Comparison of ENCODE assay signal across 16 cellular contexts in genomic region chr17:858941-859452, GRCh38.
DNase-seq lines count a peak whose midpoint lies in the region; ATAC-seq, FAIRE-seq and TF ChIP-seq lines count a peak whose summit lies in the region.
"Had no signal": no experiment of that assay in that cellular context is flagged by ENCODE, and none has a peak within 500 bp of the region (broad histone marks: within the 10 kb centered on the region; RNA-seq: fewer than 3 reads in every experiment).

No MANE protein-coding gene starts in this region.

- CTCF ChIA-PET in PC-3 (lab: Charles Lee) = no interaction called here

- peaks cover 20% of the 10 kb centered on the region for H3K4me1 ChIP-seq in mesodermal cell (ENCODE audit: control insufficient read depth, insufficient read depth, low read length, poor library complexity, severe bottlenecking)
- peaks cover 0 to 5% (median 0%) of the 10 kb centered on the region in 6 donors for H3K4me1 ChIP-seq in spleen
- H3K4me1 ChIP-seq in PC-3 (ENCODE audit: insufficient read depth, low read length) = no peaks in the 10 kb centered on the region

- H3K4me3 Mint-ChIP-seq in HFFc6 = peak overlapping the region; percentile 69
- H3K4me3 Mint-ChIP-seq: B cell; immature natural killer cell; natural killer cell treated with Interleukin-12 subunit alpha and Interleukin-12 subunit beta and Interleukin-15 and Interleukin-18, amount 100 ng/mL, for 72 hours; T-helper 2 cell treated with Interferon-gamma antibody and Interleukin-4, amounts not matched to agents 5 μg/mL and 100 μg/mL, for 36 hours had no signal

- H3K27ac ChIP-seq in mesodermal cell (ENCODE audit: low read depth, low read length, severe bottlenecking) (peak overlapping the region; percentile 61), spleen (peak overlapping the region in 7 of 8 donors; percentile 41 to 66 (median 60)), PC-3 (ENCODE audit: low read length) (no peak overlapping the region)

- no peaks in the 10 kb centered on the region for H3K9me3 Mint-ChIP-seq in HFFc6
- H3K9me3 Mint-ChIP-seq: immature natural killer cell; natural killer cell treated with Interleukin-12 subunit alpha and Interleukin-12 subunit beta and Interleukin-15 and Interleukin-18, amount 100 ng/mL, for 72 hours; T-helper 2 cell treated with Interferon-gamma antibody and Interleukin-4, amounts not matched to agents 5 μg/mL and 100 μg/mL, for 36 hours had no signal

- no peaks in the 10 kb centered on the region for H4K20me1 ChIP-seq in PC-3 (ENCODE audit: low read length)

- intact Hi-C loops in spleen (cut with DNase I; ENCODE audit: low total_unique reads) = no loop called here
- intact Hi-C loops in PC-3 (cut with micrococcal nuclease) = no loop called here

- H3K4me1 Mint-ChIP-seq in HFFc6 (ENCODE audit: low read depth) = peaks cover 18% of the 10 kb centered on the region
- H3K4me1 Mint-ChIP-seq: B cell, immature natural killer cell had no signal

- TF ChIP-seq CTCF in HFFc6 (IDR thresholded peaks at IDR 0.05) (no peak), spleen (IDR thresholded peaks at IDR 0.05 in 8 of 11, conservative IDR thresholded peaks at IDR 0.05 in 3 of 11) (no peak), PC-3 (conservative IDR thresholded peaks at IDR 0.05; ENCODE audit: low read depth, low read length) (no peak)

- ATAC-seq in PC-3 = no peak
- ATAC-seq: natural killer cell treated with Interleukin-12 subunit alpha and Interleukin-12 subunit beta and Interleukin-15 and Interleukin-18, amount 100 ng/mL, for 72 hours had no signal

- H3F3A ChIP-seq in PC-3 (ENCODE audit: low read length, unreplicated experiment) = no peaks in the 10 kb centered on the region

- no peaks in the 10 kb centered on the region for H3K9me2 ChIP-seq in PC-3 (replicated peaks; ENCODE audit: low read length)

- no peaks in the 10 kb centered on the region for H3K79me2 ChIP-seq in PC-3 (ENCODE audit: low read length)

- H3K36me3 ChIP-seq in mesodermal cell (ENCODE audit: control insufficient read depth, insufficient read depth, low read length) (peaks cover 21% of the 10 kb centered on the region), spleen (no peaks in the 10 kb centered on the region), PC-3 (ENCODE audit: low read depth, low read length) (no peaks in the 10 kb centered on the region)

- no peaks in the 10 kb centered on the region for H3K9me3 ChIP-seq in mesodermal cell (ENCODE audit: control insufficient read depth, low read length)
- no peaks in the 10 kb centered on the region for H3K9me3 ChIP-seq in spleen
- no peaks in the 10 kb centered on the region for H3K9me3 ChIP-seq in PC-3 (ENCODE audit: low read length)

- no TSS peak for BruUV-seq in PC-3 (replicated peaks; lab: Mats Ljungman, UMichigan)

- POLR2A ChIA-PET in PC-3 (lab: Charles Lee; ENCODE audit: unreplicated experiment) = no interaction called here

- peaks cover 0 to 15% (median 0%) of the 10 kb centered on the region in 7 donors for H3K27me3 ChIP-seq in spleen (replicated peaks in 1 of 7)
- no peaks in the 10 kb centered on the region for H3K27me3 ChIP-seq in PC-3 (ENCODE audit: low read length)

- peaks cover 5% of the 10 kb centered on the region for H3K36me3 Mint-ChIP-seq in HFFc6 (ENCODE audit: low read depth)
- H3K36me3 Mint-ChIP-seq: immature natural killer cell; natural killer cell treated with Interleukin-12 subunit alpha and Interleukin-12 subunit beta and Interleukin-15 and Interleukin-18, amount 100 ng/mL, for 72 hours had no signal

- H3K27ac Mint-ChIP-seq in HFFc6 = peak overlapping the region; percentile 89
- H3K27ac Mint-ChIP-seq: B cell; immature natural killer cell; natural killer cell treated with Interleukin-12 subunit alpha and Interleukin-12 subunit beta and Interleukin-15 and Interleukin-18, amount 100 ng/mL, for 72 hours; T-helper 2 cell treated with Interferon-gamma antibody and Interleukin-4, amounts not matched to agents 5 μg/mL and 100 μg/mL, for 36 hours had no signal

- 91 to 95% methylated on average over 9 to 10 of the region's 11 CpGs for WGBS in mesodermal cell (ENCODE audit: insufficient coverage in 2 of 2), 2 experiments
- 70 to 84% (median 73%) methylated on average over 11 of the region's 11 CpGs for WGBS in spleen, 5 donors

- H2AFZ ChIP-seq in PC-3 (ENCODE audit: low read length) = no peak overlapping the region

- TF ChIP-seq POLR2A in spleen (IDR thresholded peaks at IDR 0.05) = no peak

- H3K9ac ChIP-seq in PC-3 (ENCODE audit: low read length) = no peak overlapping the region

- no peak overlapping the region for H3K4me3 ChIP-seq in mesodermal cell (ENCODE audit: extremely low read depth, insufficient read depth, low read length, poor library complexity, severe bottlenecking)
- H3K4me3 ChIP-seq in spleen = no peak overlapping the region
- H3K4me3 ChIP-seq in PC-3 (ENCODE audit: low read length) = no peak overlapping the region

- DNase-seq in HFFc6 (no peak), spleen (no peak), PC-3 (no peak), T-helper 1 cell (no peak), AG08396 (ENCODE audit: low spot score) (no peak)
- no peak for DNase-seq in activated CD4-positive, alpha-beta T cell treated with anti-CD3 and anti-CD28 coated beads for 4 hours
- DNase-seq: activated gamma-delta T cell, DND-41, immature natural killer cell, NCI-H1092 treated with DMSO at 0.1 percent for 48 hours, NCI-H446 had no signal

- FAIRE-seq in endometrium (lab: Jason Lieb, UNC) = peak; percentile 96

- no peak overlapping the region for H3K4me2 ChIP-seq in PC-3 (ENCODE audit: low read length)

- H3K27me3 Mint-ChIP-seq in HFFc6 (ENCODE audit: insufficient read depth) = peaks cover 4% of the 10 kb centered on the region
